In the genomic region with DNA sequence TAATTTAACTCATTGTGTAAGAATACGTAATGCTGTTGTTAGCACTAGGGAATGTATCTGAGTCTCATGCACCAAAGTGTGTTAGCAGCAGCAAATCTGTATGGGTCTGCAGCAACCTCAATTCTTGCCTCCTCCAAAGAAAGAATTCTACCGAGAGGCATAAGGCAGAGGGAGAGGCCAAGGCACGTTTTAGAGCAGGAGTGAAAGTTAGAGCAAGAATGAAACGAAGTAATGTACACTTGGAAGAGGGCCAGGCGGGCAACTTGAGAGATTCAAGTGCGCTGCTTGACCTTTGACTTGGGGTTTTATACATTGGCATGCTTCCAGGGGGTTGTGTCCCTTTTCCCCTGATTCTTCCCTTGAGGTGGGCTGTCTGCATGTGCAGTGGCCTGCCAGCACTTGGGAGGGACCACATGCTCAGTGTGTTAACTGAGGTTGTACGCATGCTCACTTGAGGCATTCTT, we compare ENCODE assay signal across 12 cellular contexts. TPM values are rescaled to one million over a fixed set of nuclear protein-coding genes. Genes with fewer than 3 reads are reported as not detected.
DNase-seq lines count a peak whose midpoint lies in the region; ATAC-seq and TF ChIP-seq lines count a peak whose summit lies in the region.
"Had no signal": no experiment of that assay in that cellular context is flagged by ENCODE, and none has a peak within 500 bp of the region (broad histone marks: within the 10 kb centered on the region; RNA-seq: fewer than 3 reads in every experiment).

No MANE protein-coding gene starts in this region.

- H3K4me3 ChIP-seq in IMR-90 (ENCODE audit: insufficient read depth, low read depth, low read length) (no peak overlapping the region), dorsolateral prefrontal cortex (peak overlapping the region in 48 of 59 donors; percentile 6 to 96 (median 88)), mesodermal cell (ENCODE audit: extremely low read depth, insufficient read depth, low read length, poor library complexity, severe bottlenecking) (peak overlapping the region; percentile 12), stomach (peak overlapping the region; percentile 60 to 91 (median 76))

- no peak overlapping the region for H3K27ac Mint-ChIP-seq in activated CD4-positive, alpha-beta memory T cell treated with anti-CD3 and anti-CD28 coated beads for 36 hours
- H3K27ac Mint-ChIP-seq: stimulated activated naive B cell treated with anti-CD40 and anti-IgM and Interleukin-4, amounts not matched to agents 10 μg/mL and 1 μg/mL and 100 μg/mL, for 72 hours had no signal

- CTCF ChIA-PET in IMR-90 (lab: Yijun Ruan, JAX) = no interaction called here
- CTCF ChIA-PET in activated CD4-positive, alpha-beta memory T cell treated with anti-CD3 and anti-CD28 coated beads for 36 hours (lab: Charles Lee) = no interaction called here

- TF ChIP-seq RAD21 in IMR-90 (IDR thresholded peaks at IDR 0.05; ENCODE audit: low read length) = no peak

- H3K79me1 ChIP-seq in IMR-90 (ENCODE audit: low read depth in 1 of 2, low read length in 2 of 2) = peaks cover 4 to 33% of the 10 kb centered on the region in 2 experiments; a peak in 2 of 4 replicates

- TF ChIP-seq CTCF in IMR-90 (conservative IDR thresholded peaks at IDR 0.05; ENCODE audit: low read depth, low read length) (no peak), dorsolateral prefrontal cortex (IDR thresholded peaks at IDR 0.05 in 54 of 56, conservative IDR thresholded peaks at IDR 0.05 in 2 of 56; ENCODE audit: low read depth in 1 of 56, partially characterized antibody in 56 of 56) (no peak), stomach (IDR thresholded peaks at IDR 0.05) (no peak)

- no peak overlapping the region for H4K91ac ChIP-seq in IMR-90 (ENCODE audit: insufficient read depth, low read depth, low read length)

- POLR2A ChIA-PET in IMR-90 (lab: Charles Lee; ENCODE audit: unreplicated experiment) = no interaction called here
- POLR2A ChIA-PET in activated CD4-positive, alpha-beta memory T cell treated with anti-CD3 and anti-CD28 coated beads for 36 hours (lab: Charles Lee) = no interaction called here

- H3K36me3 ChIP-seq in IMR-90 (ENCODE audit: control insufficient read depth, insufficient read depth, low read length) = no peaks in the 10 kb centered on the region
- peaks cover 20% of the 10 kb centered on the region for H3K36me3 ChIP-seq in mesodermal cell (ENCODE audit: control insufficient read depth, insufficient read depth, low read length)
- H3K36me3 ChIP-seq in stomach = peaks cover 0 to 19% (median 11%) of the 10 kb centered on the region in 4 donors
- H3K36me3 ChIP-seq: spleen had no signal

- no peak overlapping the region for H3K18ac ChIP-seq in IMR-90 (ENCODE audit: low read depth, low read length)

- H3K4me1 ChIP-seq in IMR-90 (ENCODE audit: control insufficient read depth, insufficient read depth, low read length) (peaks cover 12% of the 10 kb centered on the region), mesodermal cell (ENCODE audit: control insufficient read depth, insufficient read depth, low read length, poor library complexity, severe bottlenecking) (peaks cover 9% of the 10 kb centered on the region), stomach (peaks cover 25 to 48% (median 40%) of the 10 kb centered on the region in 4 donors)

- H2AFZ ChIP-seq in IMR-90 (replicated peaks; ENCODE audit: low read length, poor library complexity) = no peak overlapping the region

- H3K9me3 Mint-ChIP-seq in activated CD4-positive, alpha-beta memory T cell treated with anti-CD3 and anti-CD28 coated beads for 36 hours = no peaks in the 10 kb centered on the region
- H3K9me3 Mint-ChIP-seq: stimulated activated naive B cell treated with anti-CD40 and anti-IgM and Interleukin-4, amounts not matched to agents 10 μg/mL and 1 μg/mL and 100 μg/mL, for 72 hours had no signal

- H3K27me3 ChIP-seq in IMR-90 (ENCODE audit: control insufficient read depth, insufficient read depth, low read length) = no peaks in the 10 kb centered on the region
- H3K27me3 ChIP-seq in dorsolateral prefrontal cortex = no peaks in the 10 kb centered on the region
- H3K27me3 ChIP-seq in stomach = peaks cover 0 to 21% (median 9%) of the 10 kb centered on the region in 3 donors

- ATAC-seq in IMR-90 (ENCODE audit: low read depth) (no peak), GM18868 (IDR thresholded peaks at IDR 0.05; ENCODE audit: unreplicated experiment) (no peak), HG02642 (IDR thresholded peaks at IDR 0.05; ENCODE audit: poor library complexity, unreplicated experiment) (no peak)
- ATAC-seq: stimulated activated naive B cell treated with anti-CD40 and anti-IgM and Interleukin-4, amounts not matched to agents 10 μg/mL and 1 μg/mL and 100 μg/mL, for 72 hours had no signal

- H3K4me2 ChIP-seq in IMR-90 (ENCODE audit: low read depth, low read length) = peak overlapping the region; percentile 61

- no peak overlapping the region for H2BK5ac ChIP-seq in IMR-90 (ENCODE audit: low read depth, low read length, poor library complexity, severe bottlenecking)

- H3K9me3 ChIP-seq in IMR-90 (ENCODE audit: control insufficient read depth, insufficient read depth, low read length) = no peaks in the 10 kb centered on the region
- no peaks in the 10 kb centered on the region for H3K9me3 ChIP-seq in mesodermal cell (ENCODE audit: control insufficient read depth, low read length)
- H3K9me3 ChIP-seq in stomach = no peaks in the 10 kb centered on the region
- H3K9me3 ChIP-seq: spleen had no signal

- peak overlapping the region in 1 of 2 experiments; percentile 26; a peak in 1 of 4 replicates for H4K8ac ChIP-seq in IMR-90 (ENCODE audit: low read depth in 2 of 2, low read length in 2 of 2)

- no peak overlapping the region for H3K56ac ChIP-seq in IMR-90 (ENCODE audit: extremely low read depth, insufficient read depth, low read length)

- peaks cover 14% of the 10 kb centered on the region for H3K4me1 Mint-ChIP-seq in activated CD4-positive, alpha-beta memory T cell treated with anti-CD3 and anti-CD28 coated beads for 36 hours (ENCODE audit: low read depth)

- in situ Hi-C loops in IMR-90 (cut with MboI; ENCODE audit: low sequenced_read_pairs) = no loop called here

- peak overlapping the region; percentile 44 for H3K14ac ChIP-seq in IMR-90 (replicated peaks; ENCODE audit: low read depth, low read length)

- H4K20me1 ChIP-seq in IMR-90 (ENCODE audit: insufficient read depth, low read length) = peaks cover 15% of the 10 kb centered on the region

- no peak overlapping the region for H3K4me3 Mint-ChIP-seq in activated CD4-positive, alpha-beta memory T cell treated with anti-CD3 and anti-CD28 coated beads for 36 hours
- H3K4me3 Mint-ChIP-seq: stimulated activated naive B cell treated with anti-CD40 and anti-IgM and Interleukin-4, amounts not matched to agents 10 μg/mL and 1 μg/mL and 100 μg/mL, for 72 hours had no signal

- WGBS in IMR-90 (ENCODE audit: extremely low coverage in 2 of 2, insufficient read length in 1 of 2), 2 experiments = 40% methylated on average over 2 of the region's 7 CpGs; no CpG with 5 or more reads in 1 of the 2 experiments
- 83 to 91% methylated on average over 4 to 7 of the region's 7 CpGs for WGBS in mesodermal cell (ENCODE audit: insufficient coverage in 2 of 2), 2 experiments
- 29 to 54% (median 39%) methylated on average over 7 of the region's 7 CpGs for WGBS in stomach, 5 donors

- intact Hi-C loops in IMR-90 (cut with micrococcal nuclease) = loop anchor here (10.0 kb wide), 1 partner anchor 305 kb away; the partner anchor contains the start of gene RWDD3
- intact Hi-C loops in dorsolateral prefrontal cortex (cut with DNase I) = loop anchor here (5.0 kb wide), 3 partner anchors 57 to 303 kb away; partner anchors contain the start of gene RWDD3 (in 1 of the 2)
- intact Hi-C loops in stomach (cut with DNase I; ENCODE audit: low total_unique reads) = no loop called here
- intact Hi-C loops in activated CD4-positive, alpha-beta memory T cell treated with anti-CD3 and anti-CD28 coated beads for 36 hours (cut with micrococcal nuclease) = loop anchor here (5.0 to 10.0 kb wide), 2 partner anchors 113 to 305 kb away; partner anchors contain the start of gene RWDD3

- no peak for TF ChIP-seq EP300 in stomach (IDR thresholded peaks at IDR 0.05)

- TF ChIP-seq POLR2A in IMR-90 (IDR thresholded peaks at IDR 0.05; ENCODE audit: low read depth, low read length) = no peak
- no peak for TF ChIP-seq POLR2A in stomach (IDR thresholded peaks at IDR 0.05)

- H3K27me3 Mint-ChIP-seq in activated CD4-positive, alpha-beta memory T cell treated with anti-CD3 and anti-CD28 coated beads for 36 hours = peaks cover 23% of the 10 kb centered on the region

- 0 out of 2 replicates have a peak, but pooled peaks cover 5% of the 10 kb centered on the region for H3K9me1 ChIP-seq in IMR-90 (ENCODE audit: insufficient read depth, low read length)

- no peak overlapping the region for H2BK20ac ChIP-seq in IMR-90 (ENCODE audit: low read depth, low read length)

- BruUV-seq in IMR-90 (replicated peaks; lab: Mats Ljungman, UMichigan) = no TSS peak

- DNase-seq in IMR-90 = no peak
- DNase-seq in dorsolateral prefrontal cortex = no peak
- no peak for DNase-seq in stomach
- DNase-seq in stimulated activated CD4-positive, alpha-beta T cell treated with anti-CD3 and anti-CD28 coated beads, Interleukin-4, amount 100 ng/mL, for 1 hour = no peak
- no peak for DNase-seq in activated CD4-positive, alpha-beta memory T cell treated with anti-CD3 and anti-CD28 coated beads for 36 hours
- DNase-seq: activated T-cell treated with anti-CD3 and anti-CD28 coated beads, Interleukin-2, amount 50 U/mL, for 48 hours; NCI-H1417 treated with DMSO at 0.1 percent for 48 hours; spleen; stimulated activated naive B cell treated with anti-CD40 and anti-IgM and Interleukin-4, amounts not matched to agents 10 μg/mL and 1 μg/mL and 100 μg/mL, for 72 hours had no signal

- H4K5ac ChIP-seq in IMR-90 (ENCODE audit: low read depth, low read length) = no peak overlapping the region

- no peak overlapping the region for H2BK120ac ChIP-seq in IMR-90 (ENCODE audit: low read depth, low read length)

- H3K9ac ChIP-seq in IMR-90 (ENCODE audit: low read depth, low read length) = no peak overlapping the region

- no peak overlapping the region for H3K27ac ChIP-seq in IMR-90 (ENCODE audit: insufficient read depth, low read length)
- H3K27ac ChIP-seq in dorsolateral prefrontal cortex = peak overlapping the region in 27 of 59 donors; percentile 3 to 100 (median 97)
- no peak overlapping the region for H3K27ac ChIP-seq in mesodermal cell (ENCODE audit: low read depth, low read length, severe bottlenecking)
- H3K27ac ChIP-seq in stomach = peak overlapping the region in 4 of 5 donors; percentile 95 to 99 (median 98)

- no peak overlapping the region for H3K23ac ChIP-seq in IMR-90 (ENCODE audit: low read depth, low read length)

- H3K4ac ChIP-seq in IMR-90 (ENCODE audit: low read depth, low read length) = no peak overlapping the region

- H2AK5ac ChIP-seq in IMR-90 (ENCODE audit: low read depth, low read length) = peak overlapping the region; percentile 25; the same call in 1 of the 2 replicates

- no peak overlapping the region for H2AK9ac ChIP-seq in IMR-90 (replicated peaks; ENCODE audit: low read depth, low read length, poor library complexity)

- H3K36me3 Mint-ChIP-seq in activated CD4-positive, alpha-beta memory T cell treated with anti-CD3 and anti-CD28 coated beads for 36 hours = no peaks in the 10 kb centered on the region
- H3K36me3 Mint-ChIP-seq: stimulated activated naive B cell treated with anti-CD40 and anti-IgM and Interleukin-4, amounts not matched to agents 10 μg/mL and 1 μg/mL and 100 μg/mL, for 72 hours had no signal

- no peak overlapping the region for H2BK15ac ChIP-seq in IMR-90 (ENCODE audit: low read depth, low read length)

- dilution Hi-C loops in IMR-90 (cut with HindIII; ENCODE audit: low sequenced_read_pairs, unreplicated experiment) = no loop called here

RNA-seq across cellular contexts. Expression of gene CNN3, which starts 2.5 kb away (rescaled TPM):
- total RNA-seq in IMR-90 (2012; rRNA removed) = 552 and 592 TPM in 2 replicates
- 214 and 249 TPM in 2 replicates for polyA plus RNA-seq in IMR-90 (2012; rRNA removed)
- 118 and 124 TPM in 2 replicates for polyA plus RNA-seq in IMR-90 (2012; cell fraction: cytosol; rRNA removed)
- 47.8 and 219 TPM in 2 replicates for polyA plus RNA-seq in IMR-90 (2012; cell fraction: nucleus; rRNA removed; ENCODE audit: low replicate concordance)
- 100 to 1,000 TPM in 118 of 120 experiments, 10 to 100 TPM in 2; 91.8 to 419 (median 154) TPM for total RNA-seq in dorsolateral prefrontal cortex
- 446 TPM for polyA plus RNA-seq in mesodermal cell (2013, experiment 1 of 2)
- 414 TPM for polyA plus RNA-seq in mesodermal cell (2013, experiment 2 of 2)
- total RNA-seq in stomach = 100 to 1,000 TPM in 4 of 5 donors, 10 to 100 TPM in 1; 86.9 to 353 (median 220) TPM
- 100 to 1,000 TPM in 1 of 3 donors, 10 to 100 TPM in 2; 70.0 to 129 (median 93.0) TPM for polyA plus RNA-seq in stomach
- 1 to 10 TPM; 3.9 to 4.6 TPM for total RNA-seq in activated CD4-positive, alpha-beta memory T cell treated with anti-CD3 and anti-CD28 coated beads for 36 hours

Comparison
In these comparisons a context has a peak if more than half of its experiments do, and no peak if none do; other contexts are left out.
1. H3K27ac ChIP-seq: peak in stomach (4 of 5); none in IMR-90 (single experiment) and mesodermal cell (single experiment).
2. RNA of gene CNN3, which starts 2.5 kb away (total RNA-seq): 552 to 592 TPM in IMR-90, 86.9 to 353 TPM in stomach and 91.8 to 419 TPM in dorsolateral prefrontal cortex; 3.9 to 4.6 TPM in activated CD4-positive, alpha-beta memory T cell treated with anti-CD3 and anti-CD28 coated beads for 36 hours; every median in the first group is over 10 times any median in the second.